In genomic region chr12:39272934-39273770, GRCh38 we compare ENCODE assay signal across 8 cellular contexts.
DNase-seq lines count a peak whose midpoint lies in the region; ATAC-seq and TF ChIP-seq lines count a peak whose summit lies in the region.

No MANE protein-coding gene starts in this region.

- TF ChIP-seq CTCF in GM06990 (IDR thresholded peaks at IDR 0.05; ENCODE audit: insufficient read depth, low read length, poor library complexity, severe bottlenecking) (peak; percentile 62), LNCAP (IDR thresholded peaks at IDR 0.05) (peak; percentile 70), fibroblast of the aortic adventitia (IDR thresholded peaks at IDR 0.05; ENCODE audit: insufficient read depth, low read length) (peak; percentile 72), prostate gland (IDR thresholded peaks at IDR 0.05) (peak in 3 of 4 experiments; percentile 18 to 60 (median 39))

- no peaks in the 10 kb centered on the region for H3K27me3 ChIP-seq in GM06990 (replicated peaks; ENCODE audit: control insufficient read depth, insufficient read depth, low read length)
- no peaks in the 10 kb centered on the region for H3K27me3 ChIP-seq in prostate gland (replicated peaks; ENCODE audit: insufficient read depth)

- TF ChIP-seq POLR2A in prostate gland (IDR thresholded peaks at IDR 0.05) = no peak

- no peak overlapping the region for H3K27ac ChIP-seq in prostate gland

- no peaks in the 10 kb centered on the region for H3K9me3 ChIP-seq in prostate gland

- H3K4me1 ChIP-seq in prostate gland (replicated peaks) = no peaks in the 10 kb centered on the region

- ATAC-seq in GM21619 (IDR thresholded peaks at IDR 0.05; ENCODE audit: unreplicated experiment) = no peak
- no peak for ATAC-seq in HG03159 (IDR thresholded peaks at IDR 0.05; ENCODE audit: unreplicated experiment)

- 26% methylated on average over 8 of the region's 8 CpGs for WGBS in prostate gland

- DNase-seq in AG08396 (ENCODE audit: low spot score) (peak; percentile 29), GM06990 (ENCODE audit: extremely low read depth, insufficient read length) (peak; percentile 3), T-helper 9 cell (peak; percentile 3), fibroblast of the aortic adventitia (ENCODE audit: low read depth) (peak; percentile 51), prostate gland (ENCODE audit: low spot score) (no peak)

- H3K4me3 ChIP-seq in GM06990 (replicated peaks; ENCODE audit: low read depth, low read length) (no peak overlapping the region), fibroblast of the aortic adventitia (ENCODE audit: low read depth, low read length) (no peak overlapping the region), prostate gland (no peak overlapping the region)

- H3K36me3 ChIP-seq in GM06990 (ENCODE audit: control insufficient read depth, insufficient read depth, low read length) (no peaks in the 10 kb centered on the region), prostate gland (no peaks in the 10 kb centered on the region)

- intact Hi-C loops in prostate gland (cut with DNase I) = loop anchor here (10.0 kb wide), 1 partner anchor 948 kb away; no protein-coding TSS in a partner anchor
